9 cellular contexts compared by ENCODE assay signal in genomic region chr9:96486351-96487029, GRCh38. TPM values are rescaled to one million over a fixed set of nuclear protein-coding genes. Genes with fewer than 3 reads are reported as not detected.
DNase-seq lines count a peak whose midpoint lies in the region; ATAC-seq and TF ChIP-seq lines count a peak whose summit lies in the region.
"Had no signal": no experiment of that assay in that cellular context is flagged by ENCODE, and none has a peak within 500 bp of the region (broad histone marks: within the 10 kb centered on the region; RNA-seq: fewer than 3 reads in every experiment).

No MANE protein-coding gene starts in this region.

- TF ChIP-seq POLR2A in upper lobe of left lung (IDR thresholded peaks at IDR 0.05): no peak

- H3K27me3 ChIP-seq in dorsolateral prefrontal cortex (no peaks in the 10 kb centered on the region), lung (ENCODE audit: control insufficient read depth, insufficient read depth) (no peaks in the 10 kb centered on the region), upper lobe of left lung (no peaks in the 10 kb centered on the region)

- H3K9me3 ChIP-seq in lung (ENCODE audit: control insufficient read depth in 2 of 2, insufficient read depth in 1 of 2, low read length in 1 of 2) (no peaks in the 10 kb centered on the region), upper lobe of left lung (no peaks in the 10 kb centered on the region)

- intact Hi-C loops in dorsolateral prefrontal cortex (cut with DNase I): loop anchor here in 1 of 2 donors (5.0 kb wide), 1 partner anchor 34 kb away; the partner anchor contains the start of gene HABP4

- H3K4me3 ChIP-seq in dorsolateral prefrontal cortex (peak overlapping the region in 1 of 59 donors; percentile 15), lung (no peak overlapping the region), upper lobe of left lung (no peak overlapping the region)

- H3K4me1 ChIP-seq in lung (ENCODE audit: control insufficient read depth in 2 of 2, insufficient read depth in 2 of 2, low read length in 2 of 2) (peaks cover 6 to 7% of the 10 kb centered on the region in 2 donors), upper lobe of left lung (peaks cover 0 to 11% (median 8%) of the 10 kb centered on the region in 4 donors)

- H3K36me3 ChIP-seq in lung (ENCODE audit: control insufficient read depth in 2 of 2, insufficient read depth in 2 of 2, low read length in 2 of 2) (peaks cover 2 to 22% of the 10 kb centered on the region in 2 donors), upper lobe of left lung (peaks cover 0 to 52% (median 17%) of the 10 kb centered on the region in 4 donors)

- DNase-seq in MV-4-11 (lab: John Stamatoyannopoulos, UW) (peak; percentile 41), dorsolateral prefrontal cortex (peak in 2 of 10 donors; percentile 21 to 49), lung (ENCODE audit: low spot score) (peak; percentile 45), upper lobe of left lung (peak in 1 of 2 donors; percentile 70), GF-D8 (lab: John Stamatoyannopoulos, UW) (no peak), kidney glomerular epithelial cell (lab: John Stamatoyannopoulos, UW) (no peak), UCSD-AML1 (lab: John Stamatoyannopoulos, UW; ENCODE audit: unreplicated experiment) (no peak)
- DNase-seq: H9, SW 1271 had no signal

- WGBS in lung, 2 donors: 52 to 71% methylated on average over 7 of the region's 7 CpGs
- 56 to 63% methylated on average over 3 to 7 of the region's 7 CpGs for WGBS in upper lobe of left lung, 2 donors

- TF ChIP-seq CTCF in dorsolateral prefrontal cortex (IDR thresholded peaks at IDR 0.05 in 54 of 56, conservative IDR thresholded peaks at IDR 0.05 in 2 of 56; ENCODE audit: low read depth in 1 of 56, partially characterized antibody in 56 of 56): no peak
- no peak for TF ChIP-seq CTCF in lung (IDR thresholded peaks at IDR 0.05; ENCODE audit: control extremely low read depth, extremely low read depth)
- TF ChIP-seq CTCF in upper lobe of left lung (IDR thresholded peaks at IDR 0.05): no peak

- H3K27ac ChIP-seq in dorsolateral prefrontal cortex: peak overlapping the region in 53 of 59 donors; percentile 1 to 87 (median 67)
- peak overlapping the region; percentile 13 to 62 for H3K27ac ChIP-seq in lung (ENCODE audit: low read depth in 1 of 2, low read length in 1 of 2)
- H3K27ac ChIP-seq in upper lobe of left lung: peak overlapping the region in 3 of 4 donors; percentile 10 to 45 (median 23)

- no peak for TF ChIP-seq EP300 in upper lobe of left lung (IDR thresholded peaks at IDR 0.05)

- ATAC-seq in lung (ENCODE audit: insufficient read depth, low FRiP score) (peak; percentile 25), upper lobe of left lung (ENCODE audit: low FRiP score in 2 of 2) (peak in 1 of 2 donors; percentile 85)

RNA-seq across cellular contexts. Expression of gene HABP4, which starts 36.5 kb away (rescaled TPM):
- total RNA-seq in dorsolateral prefrontal cortex (100 to 1,000 TPM in 42 of 120 experiments, 10 to 100 TPM in 78; 55.7 to 140 (median 94.3) TPM), lung (10 to 100 TPM in 1 of 2 donors, 1 to 10 TPM in 1; 6.5 to 10.2 TPM), upper lobe of left lung (10 to 100 TPM in 2 of 6 donors, 1 to 10 TPM in 4; 3.1 to 14.6 (median 9.7) TPM)
- 1 to 10 TPM; 4.7 to 9.8 TPM for polyA plus RNA-seq in lung

Comparison
In these comparisons a context has a peak if more than half of its experiments do, and no peak if none do; other contexts are left out.
1. DNase-seq: peak in MV-4-11 (single experiment) and lung (single experiment); none in GF-D8 (single experiment), kidney glomerular epithelial cell (single experiment) and UCSD-AML1 (single experiment).
2. Peak in every context shown above with its lines, with median percentiles within 50 percentile points of each other: H3K27ac ChIP-seq.